Comparison of ENCODE assay signal across 29 cellular contexts in genomic region chr9:96499257-96499656, GRCh38.
"Had no signal": no experiment of that assay in that cellular context is flagged by ENCODE, and none has a peak within 500 bp of the region (broad histone marks: within the 10 kb centered on the region; RNA-seq: fewer than 3 reads in every experiment).

No MANE protein-coding gene starts in this region.

- H3K36me3 Mint-ChIP-seq: natural killer cell had no signal

- H3K4me3 ChIP-seq: adrenal gland, left lung, lung, sigmoid colon, stomach, suprapubic skin, tibial nerve had no signal

- H3K9me3 ChIP-seq: adrenal gland, left lung, sigmoid colon, stomach, suprapubic skin, tibial nerve had no signal

- H3K27ac Mint-ChIP-seq: activated naive CD8-positive, alpha-beta T cell treated with anti-CD3 and anti-CD28 coated beads for 36 hours; natural killer cell; stimulated activated naive B cell treated with anti-CD40 and anti-IgM and Interleukin-4, amounts not matched to agents 10 μg/mL and 1 μg/mL and 100 μg/mL, for 72 hours had no signal

- H3K4me1 ChIP-seq: adrenal gland, sigmoid colon, stomach had no signal

- H3K27me3 ChIP-seq: adrenal gland, left lung, sigmoid colon, stomach, suprapubic skin, tibial nerve had no signal

- H3K27me3 Mint-ChIP-seq: activated naive CD8-positive, alpha-beta T cell treated with anti-CD3 and anti-CD28 coated beads for 36 hours had no signal

- H3K4me1 Mint-ChIP-seq: activated naive CD8-positive, alpha-beta T cell treated with anti-CD3 and anti-CD28 coated beads for 36 hours; natural killer cell; stimulated activated naive B cell treated with anti-CD40 and anti-IgM and Interleukin-4, amounts not matched to agents 10 μg/mL and 1 μg/mL and 100 μg/mL, for 72 hours had no signal

- H3K9me3 Mint-ChIP-seq: activated naive CD8-positive, alpha-beta T cell treated with anti-CD3 and anti-CD28 coated beads for 36 hours; brain; natural killer cell; stimulated activated naive B cell treated with anti-CD40 and anti-IgM and Interleukin-4, amounts not matched to agents 10 μg/mL and 1 μg/mL and 100 μg/mL, for 72 hours had no signal

- ATAC-seq: activated CD4-positive, CD25-positive, alpha-beta regulatory T cell treated with anti-CD3 and anti-CD28 coated beads, Interleukin-2, amount 50 U/mL, for 24 hours; left lung; natural killer cell; stimulated activated naive B cell treated with anti-CD40 and anti-IgM and Interleukin-4, amounts not matched to agents 10 μg/mL and 1 μg/mL and 100 μg/mL, for 72 hours had no signal

- H3K27ac ChIP-seq: adrenal gland, left lung, sigmoid colon, stomach, suprapubic skin, VCaP had no signal

- H3K4me3 Mint-ChIP-seq: activated naive CD8-positive, alpha-beta T cell treated with anti-CD3 and anti-CD28 coated beads for 36 hours; brain; natural killer cell; stimulated activated naive B cell treated with anti-CD40 and anti-IgM and Interleukin-4, amounts not matched to agents 10 μg/mL and 1 μg/mL and 100 μg/mL, for 72 hours had no signal

- FAIRE-seq: TTC549 had no signal

- DNase-seq: activated CD4-positive, alpha-beta T cell treated with anti-CD3 and anti-CD28 coated beads for 48 hours; activated CD4-positive, alpha-beta T cell treated with anti-CD3 and anti-CD28 coated beads, Interleukin-2, amount 50 U/mL, for 48 hours; activated CD8-positive, alpha-beta memory T cell treated with anti-CD3 and anti-CD28 coated beads for 24 hours; activated effector memory CD4-positive, alpha-beta T cell treated with Interleukin-2 at 50 U/mL for 16 hours; activated naive CD4-positive, alpha-beta T cell treated with Interleukin-2 at 50 U/mL for 16 hours; activated naive CD8-positive, alpha-beta T cell treated with anti-CD3 and anti-CD28 coated beads for 36 hours; adrenal gland; aorta; caudate nucleus; effector CD8-positive, alpha-beta T cell; kidney glomerular epithelial cell; left lung; mesendoderm; natural killer cell; retina; sigmoid colon; small intestine; stimulated activated CD4-positive, alpha-beta T cell treated with anti-CD3 and anti-CD28 coated beads, Interleukin-4, amount 100 ng/mL, for 4 hours; stimulated activated CD8-positive, alpha-beta memory T cell treated with anti-CD3 and anti-CD28 coated beads, Interleukin-4, amount 100 ng/mL, for 48 hours; stimulated activated naive B cell treated with anti-CD40 and anti-IgM and Interleukin-4, amounts not matched to agents 10 μg/mL and 1 μg/mL and 100 μg/mL, for 72 hours; stomach; T-helper 9 cell had no signal

- H3K36me3 ChIP-seq: adrenal gland, left lung, suprapubic skin had no signal
